ENCODE assay signal across 2 cellular contexts in genomic region chr16:46673320-46674013, GRCh38.
TF ChIP-seq lines count a peak whose summit lies in the region.

No MANE protein-coding gene starts in this region.

TF ChIP-seq in SK-N-SH treated with all-trans-retinoic acid at 6 μM for 48 hours, 23 proteins besides CTCF, POLR2A, EP300 and RAD21 (continued from another document):
- no peak for TF ChIP-seq TSHZ2 (CRISPR knock-in tag; IDR thresholded peaks at IDR 0.05)
- TF ChIP-seq OSR1 (CRISPR knock-in tag; IDR thresholded peaks at IDR 0.05) = no peak
- no peak for TF ChIP-seq ZNF70 (CRISPR knock-in tag; IDR thresholded peaks at IDR 0.05)
- no peak for TF ChIP-seq RARB (CRISPR knock-in tag; IDR thresholded peaks at IDR 0.05)
- no peak for TF ChIP-seq ZNF8 (CRISPR knock-in tag; IDR thresholded peaks at IDR 0.05)
- TF ChIP-seq ZC3H10 (CRISPR knock-in tag; IDR thresholded peaks at IDR 0.05) = no peak
- TF ChIP-seq ISL1 (CRISPR knock-in tag; IDR thresholded peaks at IDR 0.05) = no peak
- TF ChIP-seq, protein P1, sequence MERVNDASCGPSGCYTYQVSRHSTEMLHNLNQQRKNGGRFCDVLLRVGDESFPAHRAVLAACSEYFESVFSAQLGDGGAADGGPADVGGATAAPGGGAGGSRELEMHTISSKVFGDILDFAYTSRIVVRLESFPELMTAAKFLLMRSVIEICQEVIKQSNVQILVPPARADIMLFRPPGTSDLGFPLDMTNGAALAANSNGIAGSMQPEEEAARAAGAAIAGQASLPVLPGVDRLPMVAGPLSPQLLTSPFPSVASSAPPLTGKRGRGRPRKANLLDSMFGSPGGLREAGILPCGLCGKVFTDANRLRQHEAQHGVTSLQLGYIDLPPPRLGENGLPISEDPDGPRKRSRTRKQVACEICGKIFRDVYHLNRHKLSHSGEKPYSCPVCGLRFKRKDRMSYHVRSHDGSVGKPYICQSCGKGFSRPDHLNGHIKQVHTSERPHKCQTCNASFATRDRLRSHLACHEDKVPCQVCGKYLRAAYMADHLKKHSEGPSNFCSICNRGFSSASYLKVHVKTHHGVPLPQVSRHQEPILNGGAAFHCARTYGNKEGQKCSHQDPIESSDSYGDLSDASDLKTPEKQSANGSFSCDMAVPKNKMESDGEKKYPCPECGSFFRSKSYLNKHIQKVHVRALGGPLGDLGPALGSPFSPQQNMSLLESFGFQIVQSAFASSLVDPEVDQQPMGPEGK (CRISPR knock-in tag; IDR thresholded peaks at IDR 0.05; ENCODE audit: borderline replicate concordance) = no peak
- no peak for TF ChIP-seq ZNF565 (CRISPR knock-in tag; conservative IDR thresholded peaks at IDR 0.05; ENCODE audit: low read depth)
- no peak for TF ChIP-seq TCF4 (CRISPR knock-in tag; IDR thresholded peaks at IDR 0.05; ENCODE audit: borderline replicate concordance)
- TF ChIP-seq POU6F1 (CRISPR knock-in tag; IDR thresholded peaks at IDR 0.05; ENCODE audit: borderline replicate concordance, low read depth) = no peak
- TF ChIP-seq PPARA (CRISPR knock-in tag; IDR thresholded peaks at IDR 0.05; ENCODE audit: borderline replicate concordance) = no peak
- TF ChIP-seq, protein P2, sequence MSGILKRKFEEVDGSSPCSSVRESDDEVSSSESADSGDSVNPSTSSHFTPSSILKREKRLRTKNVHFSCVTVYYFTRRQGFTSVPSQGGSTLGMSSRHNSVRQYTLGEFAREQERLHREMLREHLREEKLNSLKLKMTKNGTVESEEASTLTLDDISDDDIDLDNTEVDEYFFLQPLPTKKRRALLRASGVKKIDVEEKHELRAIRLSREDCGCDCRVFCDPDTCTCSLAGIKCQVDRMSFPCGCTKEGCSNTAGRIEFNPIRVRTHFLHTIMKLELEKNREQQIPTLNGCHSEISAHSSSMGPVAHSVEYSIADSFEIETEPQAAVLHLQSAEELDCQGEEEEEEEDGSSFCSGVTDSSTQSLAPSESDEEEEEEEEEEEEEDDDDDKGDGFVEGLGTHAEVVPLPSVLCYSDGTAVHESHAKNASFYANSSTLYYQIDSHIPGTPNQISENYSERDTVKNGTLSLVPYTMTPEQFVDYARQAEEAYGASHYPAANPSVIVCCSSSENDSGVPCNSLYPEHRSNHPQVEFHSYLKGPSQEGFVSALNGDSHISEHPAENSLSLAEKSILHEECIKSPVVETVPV (CRISPR knock-in tag; IDR thresholded peaks at IDR 0.05) = no peak
- no peak for TF ChIP-seq ESRRG (CRISPR knock-in tag; IDR thresholded peaks at IDR 0.05)
- no peak for TF ChIP-seq SNAI2 (CRISPR knock-in tag; IDR thresholded peaks at IDR 0.05)
- no peak for TF ChIP-seq BACH2 (CRISPR knock-in tag; IDR thresholded peaks at IDR 0.05; ENCODE audit: borderline replicate concordance)
- no peak for TF ChIP-seq ARNTL (CRISPR knock-in tag; IDR thresholded peaks at IDR 0.05; ENCODE audit: borderline replicate concordance, low read depth)
- no peak for TF ChIP-seq GLIS3 (CRISPR knock-in tag; IDR thresholded peaks at IDR 0.05)

TF ChIP-seq in K562, 482 proteins besides CTCF, POLR2A, EP300 and RAD21 (continued from another document and continues in another):
- TF ChIP-seq, protein P3, sequence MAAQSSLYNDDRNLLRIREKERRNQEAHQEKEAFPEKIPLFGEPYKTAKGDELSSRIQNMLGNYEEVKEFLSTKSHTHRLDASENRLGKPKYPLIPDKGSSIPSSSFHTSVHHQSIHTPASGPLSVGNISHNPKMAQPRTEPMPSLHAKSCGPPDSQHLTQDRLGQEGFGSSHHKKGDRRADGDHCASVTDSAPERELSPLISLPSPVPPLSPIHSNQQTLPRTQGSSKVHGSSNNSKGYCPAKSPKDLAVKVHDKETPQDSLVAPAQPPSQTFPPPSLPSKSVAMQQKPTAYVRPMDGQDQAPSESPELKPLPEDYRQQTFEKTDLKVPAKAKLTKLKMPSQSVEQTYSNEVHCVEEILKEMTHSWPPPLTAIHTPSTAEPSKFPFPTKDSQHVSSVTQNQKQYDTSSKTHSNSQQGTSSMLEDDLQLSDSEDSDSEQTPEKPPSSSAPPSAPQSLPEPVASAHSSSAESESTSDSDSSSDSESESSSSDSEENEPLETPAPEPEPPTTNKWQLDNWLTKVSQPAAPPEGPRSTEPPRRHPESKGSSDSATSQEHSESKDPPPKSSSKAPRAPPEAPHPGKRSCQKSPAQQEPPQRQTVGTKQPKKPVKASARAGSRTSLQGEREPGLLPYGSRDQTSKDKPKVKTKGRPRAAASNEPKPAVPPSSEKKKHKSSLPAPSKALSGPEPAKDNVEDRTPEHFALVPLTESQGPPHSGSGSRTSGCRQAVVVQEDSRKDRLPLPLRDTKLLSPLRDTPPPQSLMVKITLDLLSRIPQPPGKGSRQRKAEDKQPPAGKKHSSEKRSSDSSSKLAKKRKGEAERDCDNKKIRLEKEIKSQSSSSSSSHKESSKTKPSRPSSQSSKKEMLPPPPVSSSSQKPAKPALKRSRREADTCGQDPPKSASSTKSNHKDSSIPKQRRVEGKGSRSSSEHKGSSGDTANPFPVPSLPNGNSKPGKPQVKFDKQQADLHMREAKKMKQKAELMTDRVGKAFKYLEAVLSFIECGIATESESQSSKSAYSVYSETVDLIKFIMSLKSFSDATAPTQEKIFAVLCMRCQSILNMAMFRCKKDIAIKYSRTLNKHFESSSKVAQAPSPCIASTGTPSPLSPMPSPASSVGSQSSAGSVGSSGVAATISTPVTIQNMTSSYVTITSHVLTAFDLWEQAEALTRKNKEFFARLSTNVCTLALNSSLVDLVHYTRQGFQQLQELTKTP (IDR thresholded peaks at IDR 0.05; ENCODE audit: low read depth in 1 of 2, partially characterized antibody in 2 of 2) = no peak
- TF ChIP-seq CTCFL (IDR thresholded peaks at IDR 0.05; ENCODE audit: borderline replicate concordance, insufficient read depth, low read depth, low read length, poor library complexity, severe bottlenecking) = peak; percentile 30
- TF ChIP-seq EP400 (IDR thresholded peaks at IDR 0.05) = no peak
- TF ChIP-seq ZFX (CRISPR knock-in tag; IDR thresholded peaks at IDR 0.05) = no peak
- TF ChIP-seq HSF4 (CRISPR knock-in tag; IDR thresholded peaks at IDR 0.05; ENCODE audit: borderline replicate concordance) = no peak
- no peak for TF ChIP-seq CAMTA2 (CRISPR knock-in tag; conservative IDR thresholded peaks at IDR 0.05)
- no peak for TF ChIP-seq CSDE1 (IDR thresholded peaks at IDR 0.05)
- no peak for TF ChIP-seq RERE (CRISPR knock-in tag; IDR thresholded peaks at IDR 0.05; ENCODE audit: borderline replicate concordance)
- no peak for TF ChIP-seq DNMT1 (IDR thresholded peaks at IDR 0.05)
- no peak for TF ChIP-seq ZNF232 (CRISPR knock-in tag; IDR thresholded peaks at IDR 0.05)
- peak; percentile 71 for TF ChIP-seq DEAF1 (CRISPR knock-in tag; IDR thresholded peaks at IDR 0.05)
- TF ChIP-seq ARID2 (IDR thresholded peaks at IDR 0.05) = no peak
- no peak for TF ChIP-seq TCF7 (IDR thresholded peaks at IDR 0.05; ENCODE audit: borderline replicate concordance)
- TF ChIP-seq KLF16 (IDR thresholded peaks at IDR 0.05) = peak; percentile 51; the same call in 1 of the 2 replicates
- no peak for TF ChIP-seq PHTF2 (CRISPR knock-in tag; IDR thresholded peaks at IDR 0.05)
- no peak for TF ChIP-seq ZNF766 (CRISPR knock-in tag; conservative IDR thresholded peaks at IDR 0.05)
- TF ChIP-seq, protein P4, sequence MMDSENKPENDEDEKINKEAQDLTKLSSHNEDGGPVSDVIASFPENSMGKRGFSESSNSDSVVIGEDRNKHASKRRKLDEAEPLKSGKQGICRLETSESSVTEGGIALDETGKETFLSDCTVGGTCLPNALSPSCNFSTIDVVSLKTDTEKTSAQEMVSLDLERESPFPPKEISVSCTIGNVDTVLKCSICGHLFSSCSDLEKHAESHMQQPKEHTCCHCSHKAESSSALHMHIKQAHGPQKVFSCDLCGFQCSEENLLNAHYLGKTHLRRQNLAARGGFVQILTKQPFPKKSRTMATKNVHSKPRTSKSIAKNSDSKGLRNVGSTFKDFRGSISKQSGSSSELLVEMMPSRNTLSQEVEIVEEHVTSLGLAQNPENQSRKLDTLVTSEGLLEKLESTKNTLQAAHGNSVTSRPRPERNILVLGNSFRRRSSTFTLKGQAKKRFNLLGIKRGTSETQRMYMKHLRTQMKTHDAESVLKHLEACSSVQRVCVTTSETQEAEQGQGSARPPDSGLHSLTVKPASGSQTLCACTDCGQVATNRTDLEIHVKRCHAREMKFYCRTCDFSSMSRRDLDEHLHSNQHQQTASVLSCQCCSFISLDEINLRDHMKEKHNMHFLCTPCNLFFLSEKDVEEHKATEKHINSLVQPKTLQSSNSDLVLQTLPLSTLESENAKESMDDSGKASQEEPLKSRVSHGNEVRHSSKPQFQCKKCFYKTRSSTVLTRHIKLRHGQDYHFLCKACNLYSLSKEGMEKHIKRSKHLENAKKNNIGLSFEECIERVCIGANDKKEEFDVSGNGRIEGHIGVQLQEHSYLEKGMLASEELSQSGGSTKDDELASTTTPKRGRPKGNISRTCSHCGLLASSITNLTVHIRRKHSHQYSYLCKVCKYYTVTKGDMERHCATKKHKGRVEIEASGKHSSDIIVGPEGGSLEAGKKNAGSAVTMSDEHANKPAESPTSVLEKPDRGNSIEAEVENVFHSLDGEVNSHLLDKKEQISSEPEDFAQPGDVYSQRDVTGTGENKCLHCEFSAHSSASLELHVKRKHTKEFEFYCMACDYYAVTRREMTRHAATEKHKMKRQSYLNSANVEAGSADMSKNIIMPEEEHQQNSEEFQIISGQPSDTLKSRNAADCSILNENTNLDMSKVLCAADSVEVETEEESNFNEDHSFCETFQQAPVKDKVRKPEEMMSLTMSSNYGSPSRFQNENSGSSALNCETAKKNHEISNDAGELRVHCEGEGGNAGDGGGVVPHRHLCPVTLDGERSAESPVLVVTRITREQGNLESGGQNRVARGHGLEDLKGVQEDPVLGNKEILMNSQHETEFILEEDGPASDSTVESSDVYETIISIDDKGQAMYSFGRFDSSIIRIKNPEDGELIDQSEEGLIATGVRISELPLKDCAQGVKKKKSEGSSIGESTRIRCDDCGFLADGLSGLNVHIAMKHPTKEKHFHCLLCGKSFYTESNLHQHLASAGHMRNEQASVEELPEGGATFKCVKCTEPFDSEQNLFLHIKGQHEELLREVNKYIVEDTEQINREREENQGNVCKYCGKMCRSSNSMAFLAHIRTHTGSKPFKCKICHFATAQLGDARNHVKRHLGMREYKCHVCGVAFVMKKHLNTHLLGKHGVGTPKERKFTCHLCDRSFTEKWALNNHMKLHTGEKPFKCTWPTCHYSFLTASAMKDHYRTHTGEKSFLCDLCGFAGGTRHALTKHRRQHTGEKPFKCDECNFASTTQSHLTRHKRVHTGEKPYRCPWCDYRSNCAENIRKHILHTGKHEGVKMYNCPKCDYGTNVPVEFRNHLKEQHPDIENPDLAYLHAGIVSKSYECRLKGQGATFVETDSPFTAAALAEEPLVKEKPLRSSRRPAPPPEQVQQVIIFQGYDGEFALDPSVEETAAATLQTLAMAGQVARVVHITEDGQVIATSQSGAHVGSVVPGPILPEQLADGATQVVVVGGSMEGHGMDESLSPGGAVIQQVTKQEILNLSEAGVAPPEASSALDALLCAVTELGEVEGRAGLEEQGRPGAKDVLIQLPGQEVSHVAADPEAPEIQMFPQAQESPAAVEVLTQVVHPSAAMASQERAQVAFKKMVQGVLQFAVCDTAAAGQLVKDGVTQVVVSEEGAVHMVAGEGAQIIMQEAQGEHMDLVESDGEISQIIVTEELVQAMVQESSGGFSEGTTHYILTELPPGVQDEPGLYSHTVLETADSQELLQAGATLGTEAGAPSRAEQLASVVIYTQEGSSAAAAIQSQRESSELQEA (IDR thresholded peaks at IDR 0.05; ENCODE audit: low read depth) = no peak
- TF ChIP-seq STAG1 (CRISPR knock-in tag; IDR thresholded peaks at IDR 0.05; ENCODE audit: borderline replicate concordance) = peak; percentile 36; the same call in 1 of the 2 replicates
